ENCODE assay signal across 8 cellular contexts in genomic region chr9:113993838-113994540, GRCh38.
A peak's percentile ranks its signal among the peaks of the same experiment; 100 is the strongest.
DNase-seq lines count a peak whose midpoint lies in the region; ATAC-seq and TF ChIP-seq lines count a peak whose summit lies in the region.

No MANE protein-coding gene starts in this region.

- CTCF ChIA-PET in activated naive CD4-positive, alpha-beta T cell treated with anti-CD3 and anti-CD28 coated beads for 36 hours (lab: Charles Lee): interaction anchor here (0.6 kb wide), 1 partner anchor 90 kb away, joined by 3 read pairs; no protein-coding TSS in a partner anchor
- CTCF ChIA-PET in CD8-positive, alpha-beta T cell (lab: Charles Lee): no interaction called here

- no peak for TF ChIP-seq CTCF in tibial artery (IDR thresholded peaks at IDR 0.05)
- no peak for TF ChIP-seq CTCF in CD8-positive, alpha-beta T cell (IDR thresholded peaks at IDR 0.05)

- peaks cover 3% of the 10 kb centered on the region for H3K4me1 Mint-ChIP-seq in activated naive CD4-positive, alpha-beta T cell treated with anti-CD3 and anti-CD28 coated beads for 36 hours (ENCODE audit: low read depth)
- H3K4me1 Mint-ChIP-seq in CD8-positive, alpha-beta T cell (ENCODE audit: low read depth): peaks cover 19% of the 10 kb centered on the region

- no peaks in the 10 kb centered on the region for H3K27me3 Mint-ChIP-seq in activated naive CD4-positive, alpha-beta T cell treated with anti-CD3 and anti-CD28 coated beads for 36 hours (ENCODE audit: low read depth)
- H3K27me3 Mint-ChIP-seq in CD8-positive, alpha-beta T cell (ENCODE audit: low read depth): no peaks in the 10 kb centered on the region

- no peak overlapping the region for H3K4me3 Mint-ChIP-seq in activated naive CD4-positive, alpha-beta T cell treated with anti-CD3 and anti-CD28 coated beads for 36 hours
- H3K4me3 Mint-ChIP-seq in CD8-positive, alpha-beta T cell: no peak overlapping the region

- no peaks in the 10 kb centered on the region for H3K27me3 ChIP-seq in tibial artery
- no peaks in the 10 kb centered on the region for H3K27me3 ChIP-seq in CD8-positive, alpha-beta T cell (ENCODE audit: insufficient read depth, low read length)

- H3K36me3 ChIP-seq in tibial artery: peaks cover 0 to 7% (median 0%) of the 10 kb centered on the region in 3 donors
- H3K36me3 ChIP-seq in CD8-positive, alpha-beta T cell (ENCODE audit: insufficient read depth, low read length): no peaks in the 10 kb centered on the region

- peak; percentile 32 for DNase-seq in activated naive CD4-positive, alpha-beta T cell treated with anti-CD3 and anti-CD28 coated beads for 36 hours
- no peak for DNase-seq in activated naive CD4-positive, alpha-beta T cell (lab: John Stamatoyannopoulos, UW)
- peak; percentile 90 for DNase-seq in astrocyte of the hippocampus (ENCODE audit: low read depth, low spot score)
- DNase-seq in kidney tubule cell (ENCODE audit: low spot score): peak; percentile 58
- DNase-seq in tibial artery: peak; percentile 88 to 96
- no peak for DNase-seq in activated CD4-positive, alpha-beta T cell treated with anti-CD3 and anti-CD28 coated beads for 1 hour
- DNase-seq in CD8-positive, alpha-beta T cell: no peak
- no peak for DNase-seq in NCI-H82 treated with DMSO at 0.1 percent for 48 hours (lab: John Stamatoyannopoulos, UW; ENCODE audit: unreplicated experiment)

- ATAC-seq in CD8-positive, alpha-beta T cell: no peak

- POLR2A ChIA-PET in CD8-positive, alpha-beta T cell (lab: Charles Lee): no interaction called here

- no peaks in the 10 kb centered on the region for H3K36me3 Mint-ChIP-seq in activated naive CD4-positive, alpha-beta T cell treated with anti-CD3 and anti-CD28 coated beads for 36 hours (ENCODE audit: low read depth)
- H3K36me3 Mint-ChIP-seq in CD8-positive, alpha-beta T cell: no peaks in the 10 kb centered on the region

- peak overlapping the region in 1 of 2 donors; percentile 21 for H3K27ac ChIP-seq in tibial artery
- H3K27ac ChIP-seq in CD8-positive, alpha-beta T cell (ENCODE audit: low read depth, low read length): no peak overlapping the region

- H3K4me1 ChIP-seq in tibial artery: peaks cover 3 to 79% (median 53%) of the 10 kb centered on the region in 4 donors
- peaks cover 12% of the 10 kb centered on the region for H3K4me1 ChIP-seq in CD8-positive, alpha-beta T cell (ENCODE audit: insufficient read depth, low read length)

- no peak overlapping the region for H3K4me3 ChIP-seq in tibial artery
- H3K4me3 ChIP-seq in CD8-positive, alpha-beta T cell (ENCODE audit: low read depth, low read length): no peak overlapping the region

- no peaks in the 10 kb centered on the region for H3K9me3 ChIP-seq in tibial artery
- no peaks in the 10 kb centered on the region for H3K9me3 ChIP-seq in CD8-positive, alpha-beta T cell (ENCODE audit: low read length)

- H3K9me3 Mint-ChIP-seq in activated naive CD4-positive, alpha-beta T cell treated with anti-CD3 and anti-CD28 coated beads for 36 hours: no peaks in the 10 kb centered on the region
- H3K9me3 Mint-ChIP-seq in CD8-positive, alpha-beta T cell: no peaks in the 10 kb centered on the region

- intact Hi-C loops in activated naive CD4-positive, alpha-beta T cell treated with anti-CD3 and anti-CD28 coated beads for 36 hours (cut with micrococcal nuclease): no loop called here
- intact Hi-C loops in tibial artery (cut with DNase I; ENCODE audit: low total_unique reads): loop anchor here (10.0 kb wide), 1 partner anchor 119 kb away; the partner anchor contains the start of gene ZNF618
- intact Hi-C loops in CD8-positive, alpha-beta T cell (cut with DNase I, micrococcal nuclease): no loop called here

- H3K27ac Mint-ChIP-seq in activated naive CD4-positive, alpha-beta T cell treated with anti-CD3 and anti-CD28 coated beads for 36 hours: no peak overlapping the region
- no peak overlapping the region for H3K27ac Mint-ChIP-seq in CD8-positive, alpha-beta T cell

Comparison
In these comparisons a context has a peak if more than half of its experiments do, and no peak if none do; other contexts are left out.
1. DNase-seq: peak in activated naive CD4-positive, alpha-beta T cell treated with anti-CD3 and anti-CD28 coated beads for 36 hours (single experiment), astrocyte of the hippocampus (single experiment), kidney tubule cell (single experiment) and tibial artery (2 of 2); none in activated naive CD4-positive, alpha-beta T cell (0 of 4), activated CD4-positive, alpha-beta T cell treated with anti-CD3 and anti-CD28 coated beads for 1 hour (single experiment), CD8-positive, alpha-beta T cell (0 of 7) and NCI-H82 treated with DMSO at 0.1 percent for 48 hours (single experiment).